In the genomic region with DNA sequence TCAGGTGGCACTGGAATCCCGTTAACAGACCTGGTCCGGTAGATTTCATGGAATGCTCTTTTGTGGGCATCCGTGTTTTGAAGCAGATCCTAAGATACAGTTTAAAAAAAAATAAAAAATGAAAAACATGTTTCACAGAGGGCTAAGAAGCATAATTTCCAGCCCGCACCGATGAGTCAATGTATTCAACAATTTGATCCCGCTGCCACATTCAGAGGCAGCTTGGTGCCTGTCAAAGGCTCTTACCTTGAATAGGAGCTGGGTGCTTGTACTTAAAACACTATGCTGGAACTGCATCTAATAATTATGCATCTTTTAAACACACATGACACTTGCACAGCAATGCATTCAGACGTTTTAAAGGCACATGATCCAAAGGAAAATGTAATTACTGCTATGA, we compare ENCODE assay signal across 25 cellular contexts.
DNase-seq lines count a peak whose midpoint lies in the region; ATAC-seq lines count a peak whose summit lies in the region.
"Had no signal": no experiment of that assay in that cellular context is flagged by ENCODE, and none has a peak within 500 bp of the region (broad histone marks: within the 10 kb centered on the region; RNA-seq: fewer than 3 reads in every experiment).

No MANE protein-coding gene starts in this region.

- 11 to 12% methylated on average over 7 of the region's 7 CpGs for WGBS in aorta, 2 donors

- POLR2A ChIA-PET in activated CD4-positive, alpha-beta T cell treated with anti-CD3 and anti-CD28 coated beads for 36 hours (lab: Charles Lee), result no interaction called here

- H3K4me3 ChIP-seq in aorta (ENCODE audit: low read length in 2 of 2), result peak overlapping the region; percentile 64 to 69
- H3K4me3 ChIP-seq: colonic mucosa had no signal

- ATAC-seq in aorta (ENCODE audit: low FRiP score) (no peak), HG03442 (IDR thresholded peaks at IDR 0.05; ENCODE audit: unreplicated experiment) (no peak)
- ATAC-seq in activated CD4-positive, alpha-beta T cell treated with anti-CD3 and anti-CD28 coated beads for 36 hours, result no peak
- ATAC-seq: heart left ventricle, T-helper 17 cell had no signal

- H3K27ac Mint-ChIP-seq in activated CD4-positive, alpha-beta T cell treated with anti-CD3 and anti-CD28 coated beads for 36 hours, result no peak overlapping the region
- H3K27ac Mint-ChIP-seq: activated naive CD8-positive, alpha-beta T cell treated with anti-CD3 and anti-CD28 coated beads, Interleukin-2, amount 10 ng/mL, durations not matched to agents 7 days and 5 days; activated T-helper 2 cell treated with anti-CD3 and anti-CD28 coated beads, Interferon-gamma antibody, Interleukin-2, Interleukin-4, amounts not matched to agents 10 μg/mL and 5 μg/mL and 100 μg/mL, durations not matched to agents 14 hours and 24 hours and 36 hours; T-helper 17 cell had no signal

- CTCF ChIA-PET in activated CD4-positive, alpha-beta T cell treated with anti-CD3 and anti-CD28 coated beads for 36 hours (lab: Charles Lee), result interaction anchor here (0.6 to 1.0 kb wide), 3 partner anchors 8 to 13 kb away, joined by 3 to 7 read pairs (median 3); no protein-coding TSS in a partner anchor

- H3K9me3 Mint-ChIP-seq in activated CD4-positive, alpha-beta T cell treated with anti-CD3 and anti-CD28 coated beads for 36 hours (ENCODE audit: low read depth), result no peaks in the 10 kb centered on the region
- H3K9me3 Mint-ChIP-seq: activated naive CD8-positive, alpha-beta T cell treated with anti-CD3 and anti-CD28 coated beads, Interleukin-2, amount 10 ng/mL, durations not matched to agents 7 days and 5 days; activated T-helper 2 cell treated with anti-CD3 and anti-CD28 coated beads, Interferon-gamma antibody, Interleukin-2, Interleukin-4, amounts not matched to agents 10 μg/mL and 5 μg/mL and 100 μg/mL, durations not matched to agents 14 hours and 24 hours and 36 hours; neural crest cell had no signal

- peaks cover 8% of the 10 kb centered on the region for H3K27me3 Mint-ChIP-seq in activated CD4-positive, alpha-beta T cell treated with anti-CD3 and anti-CD28 coated beads for 36 hours

- intact Hi-C loops in aorta (cut with DNase I), result loop anchor here in 1 of 2 donors (5.0 kb wide), 1 partner anchor 105 kb away; no protein-coding TSS in a partner anchor
- intact Hi-C loops in activated CD4-positive, alpha-beta T cell treated with anti-CD3 and anti-CD28 coated beads for 36 hours (cut with DNase I, micrococcal nuclease), result no loop called here

- H3K27ac ChIP-seq in caudate nucleus (ENCODE audit: low read depth, low read length), result peak overlapping the region; percentile 63
- H3K27ac ChIP-seq in aorta (ENCODE audit: low read depth in 1 of 2, low read length in 2 of 2), result no peak overlapping the region
- H3K27ac ChIP-seq: 22Rv1, brain microvascular endothelial cell, colonic mucosa, heart left ventricle, left ventricle myocardium inferior, VCaP had no signal

- peak; percentile 13 for DNase-seq in NCI-H1436 (lab: John Stamatoyannopoulos, UW)
- DNase-seq in NCI-H1436 treated with DMSO at 0.1 percent for 48 hours (lab: John Stamatoyannopoulos, UW), result no peak
- peak in 19 of 61 donors; percentile 1 to 72 (median 17) for DNase-seq in caudate nucleus (lab: John Stamatoyannopoulos, UW)
- peak; percentile 5 for DNase-seq in left kidney (ENCODE audit: low read depth, low spot score)
- no peak for DNase-seq in aorta
- no peak for DNase-seq in activated CD4-positive, alpha-beta T cell treated with anti-CD3 and anti-CD28 coated beads for 36 hours
- no peak for DNase-seq in NCI-H1694 (lab: John Stamatoyannopoulos, UW)
- DNase-seq: activated CD8-positive, alpha-beta memory T cell treated with anti-CD3 and anti-CD28 coated beads, Interleukin-2, amount 50 U/mL, for 48 hours; activated naive CD8-positive, alpha-beta T cell treated with anti-CD3 and anti-CD28 coated beads, Interleukin-2, amount 10 ng/mL, durations not matched to agents 7 days and 5 days; brain microvascular endothelial cell; colonic mucosa; DMS79; heart left ventricle; Karpas-422; left ventricle myocardium inferior; NCI-H2029 treated with DMSO at 0.1 percent for 48 hours; NCI-H446 treated with DMSO at 0.1 percent for 48 hours; NK-92 treated with Interleukin-12 subunit alpha and Interleukin-12 subunit beta, amount 100 ng/mL, for 24 hours; posterior cingulate gyrus; T-helper 17 cell had no signal

- H3K36me3 Mint-ChIP-seq in activated CD4-positive, alpha-beta T cell treated with anti-CD3 and anti-CD28 coated beads for 36 hours (ENCODE audit: low read depth), result no peaks in the 10 kb centered on the region
- H3K36me3 Mint-ChIP-seq: activated naive CD8-positive, alpha-beta T cell treated with anti-CD3 and anti-CD28 coated beads, Interleukin-2, amount 10 ng/mL, durations not matched to agents 7 days and 5 days had no signal

- H3K4me1 Mint-ChIP-seq in activated CD4-positive, alpha-beta T cell treated with anti-CD3 and anti-CD28 coated beads for 36 hours, result no peaks in the 10 kb centered on the region
- H3K4me1 Mint-ChIP-seq: activated naive CD8-positive, alpha-beta T cell treated with anti-CD3 and anti-CD28 coated beads, Interleukin-2, amount 10 ng/mL, durations not matched to agents 7 days and 5 days; neural crest cell; T-helper 17 cell had no signal

- no peaks in the 10 kb centered on the region for H3K36me3 ChIP-seq in aorta (ENCODE audit: control insufficient read depth in 1 of 2, insufficient read depth in 2 of 2, low read length in 1 of 2)
- H3K36me3 ChIP-seq: brain microvascular endothelial cell, colonic mucosa, left ventricle myocardium inferior had no signal

- H3K4me3 Mint-ChIP-seq in activated CD4-positive, alpha-beta T cell treated with anti-CD3 and anti-CD28 coated beads for 36 hours, result no peak overlapping the region
- H3K4me3 Mint-ChIP-seq: activated naive CD8-positive, alpha-beta T cell treated with anti-CD3 and anti-CD28 coated beads, Interleukin-2, amount 10 ng/mL, durations not matched to agents 7 days and 5 days; neural crest cell; T-helper 17 cell had no signal

- H3K27me3 ChIP-seq in aorta (ENCODE audit: control insufficient read depth in 1 of 2, insufficient read depth in 2 of 2, low read length in 1 of 2), result no peaks in the 10 kb centered on the region
- H3K27me3 ChIP-seq: brain microvascular endothelial cell, colonic mucosa, heart left ventricle had no signal

- no peaks in the 10 kb centered on the region for H3K4me1 ChIP-seq in aorta (ENCODE audit: control insufficient read depth in 1 of 2, insufficient read depth in 2 of 2, low read length in 2 of 2)
- H3K4me1 ChIP-seq: colonic mucosa, heart left ventricle, left ventricle myocardium inferior had no signal

- H3K9me3 ChIP-seq in aorta (ENCODE audit: control insufficient read depth, low read length), result no peaks in the 10 kb centered on the region
- H3K9me3 ChIP-seq: colonic mucosa had no signal

Comparison
In these comparisons a context has a peak if more than half of its experiments do, and no peak if none do; other contexts are left out.
1. DNase-seq: peak in NCI-H1436 (single experiment) and left kidney (single experiment); none in NCI-H1436 treated with DMSO at 0.1 percent for 48 hours (single experiment), aorta (0 of 2), activated CD4-positive, alpha-beta T cell treated with anti-CD3 and anti-CD28 coated beads for 36 hours (single experiment) and NCI-H1694 (single experiment).